Comparison of ENCODE assay signal across 1 cellular context in genomic region chr20:16712541-16712947, GRCh38.
TF ChIP-seq lines count a peak whose summit lies in the region.

No MANE protein-coding gene starts in this region.

TF ChIP-seq in HepG2, 621 proteins besides CTCF, POLR2A, EP300 and RAD21 (continued from another document):
- TF ChIP-seq, protein P1, sequence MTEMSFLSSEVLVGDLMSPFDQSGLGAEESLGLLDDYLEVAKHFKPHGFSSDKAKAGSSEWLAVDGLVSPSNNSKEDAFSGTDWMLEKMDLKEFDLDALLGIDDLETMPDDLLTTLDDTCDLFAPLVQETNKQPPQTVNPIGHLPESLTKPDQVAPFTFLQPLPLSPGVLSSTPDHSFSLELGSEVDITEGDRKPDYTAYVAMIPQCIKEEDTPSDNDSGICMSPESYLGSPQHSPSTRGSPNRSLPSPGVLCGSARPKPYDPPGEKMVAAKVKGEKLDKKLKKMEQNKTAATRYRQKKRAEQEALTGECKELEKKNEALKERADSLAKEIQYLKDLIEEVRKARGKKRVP (CRISPR knock-in tag; IDR thresholded peaks at IDR 0.05), result 0 out of 4 replicates have a peak, but pooled peaks of 1 of the 2 experiments have one; percentile 54
- TF ChIP-seq RBFOX2 (IDR thresholded peaks at IDR 0.05; ENCODE audit: low read depth, low read length), result no peak
- no peak for TF ChIP-seq YY1 (IDR thresholded peaks at IDR 0.05; ENCODE audit: insufficient read depth, insufficient replicate concordance, low read depth, low read length)
- no peak for TF ChIP-seq ZNF30 (CRISPR knock-in tag; IDR thresholded peaks at IDR 0.05)
- 0 out of 2 replicates have a peak, but pooled peaks have one; percentile 18 for TF ChIP-seq BHLHE40 (IDR thresholded peaks at IDR 0.05; ENCODE audit: low read length)
- TF ChIP-seq ELF3 (CRISPR knock-in tag; IDR thresholded peaks at IDR 0.05), result no peak
- TF ChIP-seq NFE2L1 (CRISPR knock-in tag; IDR thresholded peaks at IDR 0.05; ENCODE audit: borderline replicate concordance), result no peak
- TF ChIP-seq SRSF1 (optimal IDR thresholded peaks at IDR 0.05; ENCODE audit: low read depth, low read length), result no peak
- no peak for TF ChIP-seq ZNF160 (CRISPR knock-in tag; IDR thresholded peaks at IDR 0.05)
- TF ChIP-seq ZNF547 (CRISPR knock-in tag; IDR thresholded peaks at IDR 0.05), result no peak
- TF ChIP-seq, protein P2, sequence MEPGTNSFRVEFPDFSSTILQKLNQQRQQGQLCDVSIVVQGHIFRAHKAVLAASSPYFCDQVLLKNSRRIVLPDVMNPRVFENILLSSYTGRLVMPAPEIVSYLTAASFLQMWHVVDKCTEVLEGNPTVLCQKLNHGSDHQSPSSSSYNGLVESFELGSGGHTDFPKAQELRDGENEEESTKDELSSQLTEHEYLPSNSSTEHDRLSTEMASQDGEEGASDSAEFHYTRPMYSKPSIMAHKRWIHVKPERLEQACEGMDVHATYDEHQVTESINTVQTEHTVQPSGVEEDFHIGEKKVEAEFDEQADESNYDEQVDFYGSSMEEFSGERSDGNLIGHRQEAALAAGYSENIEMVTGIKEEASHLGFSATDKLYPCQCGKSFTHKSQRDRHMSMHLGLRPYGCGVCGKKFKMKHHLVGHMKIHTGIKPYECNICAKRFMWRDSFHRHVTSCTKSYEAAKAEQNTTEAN (CRISPR knock-in tag; conservative IDR thresholded peaks at IDR 0.05), result no peak
- no peak for TF ChIP-seq HDAC2 (CRISPR knock-in tag; IDR thresholded peaks at IDR 0.05)
- no peak for TF ChIP-seq ZNF644 (CRISPR knock-in tag; IDR thresholded peaks at IDR 0.05; ENCODE audit: low read depth)
- TF ChIP-seq ZHX2 (IDR thresholded peaks at IDR 0.05; ENCODE audit: low read depth), result no peak
- no peak for TF ChIP-seq ZHX2 (CRISPR knock-in tag; IDR thresholded peaks at IDR 0.05; ENCODE audit: borderline replicate concordance)
- TF ChIP-seq PRDM10 (CRISPR knock-in tag; IDR thresholded peaks at IDR 0.05; ENCODE audit: low read depth), result peak; percentile 88; the same call in 1 of the 2 replicates
- TF ChIP-seq ARID5B (CRISPR knock-in tag; IDR thresholded peaks at IDR 0.05), result 0 out of 2 replicates have a peak, but pooled peaks have one; percentile 10
- TF ChIP-seq ZNF792 (CRISPR knock-in tag; IDR thresholded peaks at IDR 0.05), result no peak
- no peak for TF ChIP-seq CENPT (CRISPR knock-in tag; IDR thresholded peaks at IDR 0.05; ENCODE audit: low read depth)
- no peak for TF ChIP-seq PITX1 (CRISPR knock-in tag; IDR thresholded peaks at IDR 0.05)
- TF ChIP-seq ZNF292 (CRISPR knock-in tag; IDR thresholded peaks at IDR 0.05; ENCODE audit: borderline replicate concordance, low read depth), result no peak
- no peak for TF ChIP-seq HMG20B (CRISPR knock-in tag; conservative IDR thresholded peaks at IDR 0.05)
- no peak for TF ChIP-seq PAWR (CRISPR knock-in tag; IDR thresholded peaks at IDR 0.05; ENCODE audit: borderline replicate concordance)
- TF ChIP-seq ATF1 (CRISPR knock-in tag; IDR thresholded peaks at IDR 0.05), result no peak
- TF ChIP-seq POLR2G (IDR thresholded peaks at IDR 0.05; ENCODE audit: low read depth, low read length), result no peak
- no peak for TF ChIP-seq KMT2B (CRISPR knock-in tag; IDR thresholded peaks at IDR 0.05)
- TF ChIP-seq SMYD3 (CRISPR knock-in tag; IDR thresholded peaks at IDR 0.05), result no peak
- TF ChIP-seq AKAP8 (CRISPR knock-in tag; IDR thresholded peaks at IDR 0.05), result no peak
- no peak for TF ChIP-seq ZBTB1 (CRISPR knock-in tag; IDR thresholded peaks at IDR 0.05; ENCODE audit: borderline replicate concordance)
- TF ChIP-seq ZMYM2 (CRISPR knock-in tag; IDR thresholded peaks at IDR 0.05), result no peak
- TF ChIP-seq PHF8 (CRISPR knock-in tag; IDR thresholded peaks at IDR 0.05), result 0 out of 2 replicates have a peak, but pooled peaks have one; percentile 20
- no peak for TF ChIP-seq MAFG (CRISPR knock-in tag; IDR thresholded peaks at IDR 0.05)
- no peak for TF ChIP-seq ZNF552 (CRISPR knock-in tag; IDR thresholded peaks at IDR 0.05; ENCODE audit: borderline replicate concordance)
